Comparison of ENCODE assay signal across 8 cellular contexts in the genomic region with DNA sequence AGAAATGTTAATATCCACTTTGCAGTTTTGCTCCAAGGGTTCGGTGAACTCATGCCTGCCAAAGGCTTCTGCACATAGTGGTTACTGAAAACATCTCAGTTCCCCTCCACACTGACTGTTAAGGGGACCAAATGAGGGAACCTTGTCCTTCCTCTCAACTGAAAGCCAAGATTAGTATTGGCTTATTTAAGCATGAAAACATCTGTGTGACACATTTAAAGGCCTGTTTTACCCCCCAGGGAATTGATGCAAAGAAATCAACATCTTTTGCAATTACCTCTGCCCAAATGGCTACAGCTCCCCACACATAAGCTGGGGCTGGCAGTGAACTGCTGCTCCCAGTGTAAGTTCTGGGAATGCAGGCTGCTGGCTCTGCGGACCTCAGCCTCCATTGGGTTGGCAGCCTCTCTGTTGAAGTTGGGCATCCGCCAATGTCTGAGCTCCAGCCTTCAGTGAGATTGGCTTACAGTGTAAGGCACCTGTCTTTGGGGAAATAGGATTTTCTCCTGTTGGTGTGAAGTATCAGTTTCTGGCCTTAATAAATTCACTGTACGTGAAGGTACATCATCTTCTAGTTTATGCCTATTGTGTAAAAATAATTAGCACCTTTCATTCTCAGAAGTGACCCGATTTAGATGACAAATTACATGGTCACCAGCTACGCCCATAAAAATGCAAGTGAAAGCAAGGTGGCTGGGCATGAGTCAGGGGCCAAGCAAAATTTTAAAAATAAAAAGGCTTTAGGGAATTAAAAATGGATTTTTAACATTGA.
DNase-seq lines count a peak whose midpoint lies in the region; ATAC-seq, FAIRE-seq and TF ChIP-seq lines count a peak whose summit lies in the region.

No MANE protein-coding gene starts in this region.

- TF ChIP-seq POLR2A in GM12891 (IDR thresholded peaks at IDR 0.05; ENCODE audit: low read depth, low read length): no peak

- ATAC-seq in HG02571 (IDR thresholded peaks at IDR 0.05; ENCODE audit: unreplicated experiment): peak; percentile 54
- peak; percentile 80 for ATAC-seq in left lobe of liver

- FAIRE-seq in GM12891 (lab: Jason Lieb, UNC): peak; percentile 95

- DNase-seq in GM12891 (ENCODE audit: insufficient read length, low spot score): peak; percentile 28
- DNase-seq in NCI-H2171 treated with DMSO at 0.1 percent for 48 hours (lab: John Stamatoyannopoulos, UW): peak; percentile 83
- DNase-seq in left lobe of liver (ENCODE audit: low spot score): peak; percentile 93
- no peak for DNase-seq in HK-2 (ENCODE audit: unreplicated experiment)
- DNase-seq in activated CD8-positive, alpha-beta memory T cell treated with anti-CD3 and anti-CD28 coated beads, Interleukin-2, amount 50 U/mL, for 4 hours: no peak
- DNase-seq in NCI-H2227 (lab: John Stamatoyannopoulos, UW; ENCODE audit: unreplicated experiment): no peak
- no peak for DNase-seq in effector CD8-positive, alpha-beta T cell (lab: John Stamatoyannopoulos, UW)

TF ChIP-seq in GM12891, 5 proteins besides CTCF, POLR2A, EP300 and RAD21:
- TF ChIP-seq POLR2AphosphoS5 (IDR thresholded peaks at IDR 0.05; ENCODE audit: low read depth, low read length): no peak
- no peak for TF ChIP-seq TAF1 (IDR thresholded peaks at IDR 0.05; ENCODE audit: low read depth, low read length)
- TF ChIP-seq PAX5 (IDR thresholded peaks at IDR 0.05; ENCODE audit: insufficient read depth, low read length, severe bottlenecking): no peak
- 0 out of 2 replicates have a peak, but pooled peaks have one; percentile 45 for TF ChIP-seq POU2F2 (IDR thresholded peaks at IDR 0.05; ENCODE audit: low read depth, low read length)
- TF ChIP-seq SPI1 (IDR thresholded peaks at IDR 0.05; ENCODE audit: low read depth, low read length): peak; percentile 98

Comparison
In these comparisons a context has a peak if more than half of its experiments do, and no peak if none do; other contexts are left out.
1. DNase-seq: peak in GM12891 (single experiment), NCI-H2171 treated with DMSO at 0.1 percent for 48 hours (single experiment) and left lobe of liver (single experiment); none in HK-2 (single experiment), activated CD8-positive, alpha-beta memory T cell treated with anti-CD3 and anti-CD28 coated beads, Interleukin-2, amount 50 U/mL, for 4 hours (single experiment), NCI-H2227 (single experiment) and effector CD8-positive, alpha-beta T cell (single experiment).